Comparison of ENCODE assay signal across 12 cellular contexts in genomic region chr19:18434411-18435184, GRCh38. TPM values are rescaled to one million over a fixed set of nuclear protein-coding genes. Genes with fewer than 3 reads are reported as not detected.
A peak's percentile ranks its signal among the peaks of the same experiment; 100 is the strongest.
DNase-seq lines count a peak whose midpoint lies in the region; ATAC-seq, FAIRE-seq and TF ChIP-seq lines count a peak whose summit lies in the region.
"Had no signal": no experiment of that assay in that cellular context is flagged by ENCODE, and none has a peak within 500 bp of the region (broad histone marks: within the 10 kb centered on the region; RNA-seq: fewer than 3 reads in every experiment).

No MANE protein-coding gene starts in this region.

- H3K36me3 ChIP-seq in Karpas-422 (ENCODE audit: insufficient read depth, low read length) = no peaks in the 10 kb centered on the region
- no peaks in the 10 kb centered on the region for H3K36me3 ChIP-seq in rectal smooth muscle tissue (ENCODE audit: control insufficient read depth, insufficient read depth, low read length)
- peaks cover 0 to 22% (median 3%) of the 10 kb centered on the region in 9 donors for H3K36me3 ChIP-seq in heart left ventricle

- H3K9me3 ChIP-seq in Karpas-422 (ENCODE audit: low read length) = no peaks in the 10 kb centered on the region
- no peaks in the 10 kb centered on the region for H3K9me3 ChIP-seq in heart left ventricle

- no peaks in the 10 kb centered on the region for H3K27me3 ChIP-seq in Karpas-422 (ENCODE audit: low read length)
- H3K27me3 ChIP-seq in rectal smooth muscle tissue (ENCODE audit: control insufficient read depth, insufficient read depth, low read length) = peaks cover 3% of the 10 kb centered on the region
- H3K27me3 ChIP-seq in heart left ventricle = no peaks in the 10 kb centered on the region

- no peak overlapping the region for H2AFZ ChIP-seq in Karpas-422 (ENCODE audit: low read length)

- intact Hi-C loops in heart left ventricle (cut with DNase I) = no loop called here

- peak overlapping the region; percentile 66 for H3K4me3 ChIP-seq in Karpas-422 (ENCODE audit: low read length)
- peak overlapping the region; percentile 66 for H3K4me3 ChIP-seq in coronary artery
- H3K4me3 ChIP-seq in rectal smooth muscle tissue (ENCODE audit: low read length) = peak overlapping the region; percentile 8
- peak overlapping the region in 5 of 12 donors; percentile 46 to 64 (median 52) for H3K4me3 ChIP-seq in heart left ventricle

- 0 out of 2 replicates have a peak, but pooled peaks cover 3% of the 10 kb centered on the region for H3K79me2 ChIP-seq in Karpas-422 (ENCODE audit: low read length)

- TF ChIP-seq POLR2A in heart left ventricle (IDR thresholded peaks at IDR 0.05) = no peak

- H3K9ac ChIP-seq in Karpas-422 (ENCODE audit: low read length) (peak overlapping the region; percentile 93), rectal smooth muscle tissue (ENCODE audit: low read length) (no peak overlapping the region)

- WGBS in heart left ventricle, 4 donors = 86 to 93% (median 89%) methylated on average over 16 to 21 of the region's 21 CpGs

- H3K27ac ChIP-seq in Karpas-422 (ENCODE audit: low read length) = peak overlapping the region; percentile 65
- peak overlapping the region; percentile 43 to 68 for H3K27ac ChIP-seq in coronary artery
- no peak overlapping the region for H3K27ac ChIP-seq in rectal smooth muscle tissue (ENCODE audit: low read depth, low read length)
- peak overlapping the region in 2 of 12 donors; percentile 60 to 61 for H3K27ac ChIP-seq in heart left ventricle

- no peaks in the 10 kb centered on the region for H3K9me2 ChIP-seq in Karpas-422 (replicated peaks; ENCODE audit: insufficient read depth, low read length)

- no peak for ATAC-seq in heart left ventricle

- peaks cover 59% of the 10 kb centered on the region for H3K4me1 ChIP-seq in Karpas-422 (ENCODE audit: low read length)
- peaks cover 3% of the 10 kb centered on the region for H3K4me1 ChIP-seq in rectal smooth muscle tissue (ENCODE audit: control insufficient read depth, insufficient read depth, low read length)
- H3K4me1 ChIP-seq in heart left ventricle = peaks cover under 1 to 65% (median 41%) of the 10 kb centered on the region in 12 donors

- peak; percentile 20 for DNase-seq in DMS79 treated with DMSO at 0.1 percent for 48 hours (lab: John Stamatoyannopoulos, UW)
- no peak for DNase-seq in DMS79 (lab: John Stamatoyannopoulos, UW)
- DNase-seq in Karpas-422 = no peak
- DNase-seq in coronary artery (ENCODE audit: low spot score) = no peak
- no peak for DNase-seq in RCC 7860 (ENCODE audit: low spot score)
- no peak for DNase-seq in DMS153 (lab: John Stamatoyannopoulos, UW)
- no peak for DNase-seq in heart left ventricle
- DNase-seq: amniotic stem cell, midbrain, MM.1S had no signal

- peaks cover 6% of the 10 kb centered on the region; the same call in 1 of the 2 replicates for H4K20me1 ChIP-seq in Karpas-422 (ENCODE audit: insufficient read depth, low read depth, low read length)

- H3K4me2 ChIP-seq in Karpas-422 (ENCODE audit: low read depth, low read length, poor library complexity, severe bottlenecking) = peak overlapping the region; percentile 71

- FAIRE-seq in RCC 7860 (lab: Jason Lieb, UNC) = no peak
- FAIRE-seq: A204.1 had no signal

- TF ChIP-seq CTCF in coronary artery (IDR thresholded peaks at IDR 0.05) (no peak), heart left ventricle (IDR thresholded peaks at IDR 0.05) (no peak)

RNA-seq across cellular contexts. Expression of gene ISYNA1, which starts 3.3 kb away (rescaled TPM):
- 4.1 and 10.0 TPM in 2 replicates for total RNA-seq in Karpas-422 (2014; rRNA removed; shearing (Covaris generic); ENCODE audit: low replicate concordance)
- total RNA-seq in heart left ventricle = 10 to 100 TPM; 17.6 to 60.6 (median 24.0) TPM
- 10 to 100 TPM; 14.0 to 52.6 TPM for polyA plus RNA-seq in heart left ventricle

RNA-seq across cellular contexts. Expression of gene SSBP4, which starts 15.4 kb away (rescaled TPM):
- total RNA-seq in Karpas-422 (2014; rRNA removed; shearing (Covaris generic); ENCODE audit: low replicate concordance) = 22.5 and 73.2 TPM in 2 replicates
- total RNA-seq in heart left ventricle = 10 to 100 TPM; 23.5 to 89.8 (median 29.4) TPM
- 10 to 100 TPM; 29.1 to 37.3 TPM for polyA plus RNA-seq in heart left ventricle

RNA-seq across cellular contexts. Expression of gene LRRC25, which starts 37.2 kb away (rescaled TPM):
- 1.6 and 2.2 TPM in 2 replicates for total RNA-seq in Karpas-422 (2014; rRNA removed; shearing (Covaris generic); ENCODE audit: low replicate concordance)
- total RNA-seq in heart left ventricle = 10 to 100 TPM in 2 of 9 donors, 1 to 10 TPM in 6, under 1 TPM in 1; 0.83 to 33.0 (median 3.1) TPM
- 1 to 10 TPM in 1 of 2 donors, under 1 TPM in 1; 0.88 to 2.8 TPM for polyA plus RNA-seq in heart left ventricle

RNA-seq across cellular contexts. Expression of gene GDF15, which starts 48.6 kb away (rescaled TPM):
- total RNA-seq in Karpas-422 (2014; rRNA removed; shearing (Covaris generic); ENCODE audit: low replicate concordance) = 0.97 TPM in 1 of 2 replicates, not detected in the other
- 1 to 10 TPM in 4 of 9 donors, under 1 TPM in 5; 0.69 to 5.7 (median 0.99) TPM for total RNA-seq in heart left ventricle
- polyA plus RNA-seq in heart left ventricle = under 1 TPM; 0.33 to 0.50 TPM
